ENCODE assay signal across 18 cellular contexts in genomic region chr9:127712371-127712770, GRCh38. TPM values are rescaled to one million over a fixed set of nuclear protein-coding genes. Genes with fewer than 3 reads are reported as not detected.
DNase-seq lines count a peak whose midpoint lies in the region; ATAC-seq, FAIRE-seq and TF ChIP-seq lines count a peak whose summit lies in the region.
"Had no signal": no experiment of that assay in that cellular context is flagged by ENCODE, and none has a peak within 500 bp of the region (broad histone marks: within the 10 kb centered on the region; RNA-seq: fewer than 3 reads in every experiment).

No MANE protein-coding gene starts in this region.

- H3K79me1 ChIP-seq in mesenchymal stem cell (replicated peaks; ENCODE audit: low read length, poor library complexity, severe bottlenecking) = peaks cover 20% of the 10 kb centered on the region

- H3K4me1 ChIP-seq in A549 (peaks cover 10% of the 10 kb centered on the region; the same call in 1 of the 3 replicates), mesenchymal stem cell (ENCODE audit: control insufficient read depth, insufficient read depth, low read depth, low read length) (peaks cover 46% of the 10 kb centered on the region)

- peaks cover 5% of the 10 kb centered on the region for H3K36me3 Mint-ChIP-seq in CD4-positive, alpha-beta T cell (ENCODE audit: low read depth)
- no peaks in the 10 kb centered on the region for H3K36me3 Mint-ChIP-seq in WTC11

- H3K9ac ChIP-seq in mesenchymal stem cell (ENCODE audit: low read length) = no peak overlapping the region
- H3K9ac ChIP-seq: KMS-11 had no signal

- intact Hi-C loops in CD4-positive, alpha-beta T cell (cut with DNase I, micrococcal nuclease) = loop anchor here in 1 of 2 experiments (10.0 kb wide), 1 partner anchor 98 kb away; the partner anchor contains the start of gene STXBP1

- no peak for FAIRE-seq in A549 (lab: Jason Lieb, UNC)

- H2BK120ac ChIP-seq in mesenchymal stem cell (ENCODE audit: low read depth, low read length) = no peak overlapping the region

- no peak overlapping the region for H2AFZ ChIP-seq in mesenchymal stem cell (ENCODE audit: low read depth, low read length)

- H3K36me3 ChIP-seq in mesenchymal stem cell (ENCODE audit: control insufficient read depth in 1 of 2, insufficient read depth in 2 of 2, low read depth in 1 of 2, low read length in 2 of 2) = peaks cover 0 to 18% of the 10 kb centered on the region in 2 experiments

- H3K4me3 Mint-ChIP-seq in CD4-positive, alpha-beta T cell = peak overlapping the region; percentile 60
- no peak overlapping the region for H3K4me3 Mint-ChIP-seq in WTC11

- no peak overlapping the region for H3K23ac ChIP-seq in mesenchymal stem cell (ENCODE audit: low read length in 2 of 2)

- H3K4me3 ChIP-seq in A549 (no peak overlapping the region), mesenchymal stem cell (ENCODE audit: insufficient read depth in 1 of 2, low read depth in 1 of 2, low read length in 2 of 2) (no peak overlapping the region)
- H3K4me3 ChIP-seq: MG63, SJSA1 had no signal

- H3K27me3 ChIP-seq in CD4-positive, alpha-beta T cell (ENCODE audit: control insufficient read depth, insufficient read depth, low read length) = no peaks in the 10 kb centered on the region
- H3K27me3 ChIP-seq in mesenchymal stem cell (ENCODE audit: control insufficient read depth in 1 of 2, insufficient read depth in 1 of 2, low read length in 2 of 2) = no peaks in the 10 kb centered on the region
- H3K27me3 ChIP-seq: MG63, SJSA1 had no signal

- H3K18ac ChIP-seq in mesenchymal stem cell (ENCODE audit: low read depth in 1 of 2, low read length in 2 of 2) = no peak overlapping the region

- TF ChIP-seq RAD21 in A549 (conservative IDR thresholded peaks at IDR 0.05 in 1 of 2, IDR thresholded peaks at IDR 0.05 in 1 of 2) = no peak

- H3K14ac ChIP-seq in mesenchymal stem cell (ENCODE audit: low read length in 2 of 2) = no peak overlapping the region

- H2BK12ac ChIP-seq in mesenchymal stem cell (ENCODE audit: low read length in 2 of 2) = no peak overlapping the region

- ATAC-seq in A549 = no peak
- no peak for ATAC-seq in CD4-positive, alpha-beta T cell (ENCODE audit: poor library complexity)
- ATAC-seq in WTC11 = no peak
- ATAC-seq in GM21381 (IDR thresholded peaks at IDR 0.05; ENCODE audit: unreplicated experiment) = no peak
- ATAC-seq: PC-3 had no signal

- H3K4me1 Mint-ChIP-seq in CD4-positive, alpha-beta T cell (ENCODE audit: low read depth) = peaks cover 26% of the 10 kb centered on the region
- peaks cover 22% of the 10 kb centered on the region for H3K4me1 Mint-ChIP-seq in WTC11

- no peak overlapping the region for H3K27ac Mint-ChIP-seq in CD4-positive, alpha-beta T cell
- no peak overlapping the region; the same call in 1 of the 2 replicates for H3K27ac Mint-ChIP-seq in WTC11

- no peak overlapping the region for H3K4me2 ChIP-seq in A549
- H3K4me2 ChIP-seq in mesenchymal stem cell (ENCODE audit: low read length, poor library complexity, severe bottlenecking) = no peak overlapping the region
- H3K4me2 ChIP-seq: KMS-11 had no signal

- POLR2A ChIA-PET in A549 (lab: Yijun Ruan, JAX) (no interaction called here), WTC11 (lab: Charles Lee) (no interaction called here)
- POLR2A ChIA-PET in CD4-positive, alpha-beta T cell (lab: Charles Lee) = no interaction called here

- DNase-seq in A549 (ENCODE audit: low read depth in 1 of 2, low spot score in 1 of 2) (no peak), WTC11 (ENCODE audit: low spot score) (no peak), mesenchymal stem cell (no peak), AG08395 (ENCODE audit: low spot score) (no peak), NCI-H2227 treated with DMSO at 0.1 percent for 48 hours (lab: John Stamatoyannopoulos, UW) (no peak), midbrain (lab: John Stamatoyannopoulos, UW) (no peak)
- no peak for DNase-seq in CD4-positive, alpha-beta T cell
- DNase-seq: CD4-positive, alpha-beta memory T cell; DMS79 treated with DMSO at 0.1 percent for 48 hours; GOT3; MG63; NCI-H82; PC-3 had no signal

- no peak overlapping the region for H2BK15ac ChIP-seq in mesenchymal stem cell (ENCODE audit: low read depth, poor library complexity, severe bottlenecking)

- H3K9me3 Mint-ChIP-seq in CD4-positive, alpha-beta T cell = no peaks in the 10 kb centered on the region
- peaks cover 3% of the 10 kb centered on the region for H3K9me3 Mint-ChIP-seq in WTC11
- H3K9me3 Mint-ChIP-seq: CD4-positive, alpha-beta memory T cell had no signal

- TF ChIP-seq CTCF in A549 (IDR thresholded peaks at IDR 0.05) (no peak), WTC11 (IDR thresholded peaks at IDR 0.05) (no peak)
- no peak for TF ChIP-seq CTCF in CD4-positive, alpha-beta T cell (IDR thresholded peaks at IDR 0.05)

- H3K4ac ChIP-seq in mesenchymal stem cell (ENCODE audit: low read depth in 1 of 2, low read length in 2 of 2) = no peak overlapping the region

- TF ChIP-seq EP300 in A549 (IDR thresholded peaks at IDR 0.05) = no peak

- no peak overlapping the region for H2AK5ac ChIP-seq in mesenchymal stem cell (ENCODE audit: low read length, severe bottlenecking)

- H3K27ac ChIP-seq in A549 = no peak overlapping the region
- H3K27ac ChIP-seq in CD4-positive, alpha-beta T cell (ENCODE audit: low read depth, low read length) = no peak overlapping the region
- H3K27ac ChIP-seq in mesenchymal stem cell (ENCODE audit: low read length, poor library complexity, severe bottlenecking) = peak overlapping the region; percentile 8
- H3K27ac ChIP-seq: KMS-11, SJSA1 had no signal

- CTCF ChIA-PET in A549 (lab: Yijun Ruan, JAX) (interaction anchor here (0.5 to 4.2 kb wide), 5 partner anchors 8 to 84 kb away, joined by 3 to 26 read pairs (median 3); partner anchors contain the start of genes CDK9 and TOR2A), WTC11 (lab: Charles Lee) (interaction anchor here (0.9 to 2.2 kb wide), 8 partner anchors 13 to 316 kb away, joined by 3 to 24 read pairs (median 4); partner anchors contain the start of genes SLC2A8 and TOR2A)
- CTCF ChIA-PET in CD4-positive, alpha-beta T cell (lab: Charles Lee) = interaction anchor here (1.3 kb wide), 1 partner anchor 22 kb away, joined by 5 read pairs; the partner anchor contains the start of gene TOR2A

- TF ChIP-seq POLR2A in A549 (IDR thresholded peaks at IDR 0.05; ENCODE audit: low read length) = no peak

- H2BK5ac ChIP-seq in mesenchymal stem cell (ENCODE audit: low read depth, low read length, poor library complexity, severe bottlenecking) = no peak overlapping the region

- no peaks in the 10 kb centered on the region for H3K27me3 Mint-ChIP-seq in CD4-positive, alpha-beta T cell
- no peaks in the 10 kb centered on the region for H3K27me3 Mint-ChIP-seq in WTC11 (ENCODE audit: low read depth)
- H3K27me3 Mint-ChIP-seq: CD4-positive, alpha-beta memory T cell had no signal

- H3K9me3 ChIP-seq in A549 (no peaks in the 10 kb centered on the region), mesenchymal stem cell (ENCODE audit: control insufficient read depth, low read length) (no peaks in the 10 kb centered on the region)
- no peaks in the 10 kb centered on the region for H3K9me3 ChIP-seq in CD4-positive, alpha-beta T cell (ENCODE audit: control insufficient read depth, low read length)
- H3K9me3 ChIP-seq: MG63, SJSA1 had no signal

- peak overlapping the region; percentile 43 for H4K91ac ChIP-seq in mesenchymal stem cell (ENCODE audit: low read length)

- 84% methylated on average over 11 of the region's 11 CpGs for WGBS in A549 (ENCODE audit: missing lambda C conversion rate)
- WGBS in mesenchymal stem cell = 88% methylated on average over 11 of the region's 11 CpGs

- peak overlapping the region; percentile 1 for H4K8ac ChIP-seq in mesenchymal stem cell (ENCODE audit: low read length)

TF ChIP-seq in A549, 52 proteins besides CTCF, POLR2A, EP300 and RAD21 (continues in another document):
- no peak for TF ChIP-seq TFCP2L1 (CRISPR knock-in tag; IDR thresholded peaks at IDR 0.05)

RNA-seq across cellular contexts. Expression of gene PTRH1, which starts 3.1 kb away (rescaled TPM):
- 3.5 and 5.1 TPM in 2 replicates for polyA plus RNA-seq in A549 (2011; rRNA removed)
- polyA plus RNA-seq in A549 (2012; cell fraction: cytosol; rRNA removed) = 23.9 and 26.6 TPM in 2 replicates
- polyA plus RNA-seq in A549 (2012; cell fraction: nucleus; rRNA removed) = 27.1 and 29.2 TPM in 2 replicates
- polyA plus RNA-seq in A549 (2017; fragmentation: RNase III; extraction: RNeasy Plus Mini Kit Qiagen cat#74134 plus additional on column Dnase treatment) = 9.9 to 12.6 TPM (median 11.4 TPM) in 3 replicates
- 1.3 and 2.0 TPM in 2 replicates for polyA minus RNA-seq in A549 (2011; rRNA and poly(A)+ RNA removed)
- 1 to 10 TPM; 4.5 to 5.9 TPM for total RNA-seq in CD4-positive, alpha-beta T cell
- total RNA-seq in WTC11 (2021) = 13.1 to 16.9 TPM (median 13.9 TPM) in 3 replicates
- polyA plus RNA-seq in mesenchymal stem cell (2013, experiment 1 of 2) = 12.3 TPM
- polyA plus RNA-seq in mesenchymal stem cell (2013, experiment 2 of 2) = 12.2 TPM

RNA-seq across cellular contexts. Expression of gene TTC16, which starts 3.5 kb away (rescaled TPM):
- 0.03 TPM in 1 of 2 replicates, not detected in the other for polyA plus RNA-seq in A549 (2011; rRNA removed)
- polyA plus RNA-seq in A549 (2012; cell fraction: cytosol; rRNA removed) = 0.01 and 0.04 TPM in 2 replicates
- 0.04 and 0.07 TPM in 2 replicates for polyA plus RNA-seq in A549 (2012; cell fraction: nucleus; rRNA removed)
- not detected in 3 replicates for polyA plus RNA-seq in A549 (2017; fragmentation: RNase III; extraction: RNeasy Plus Mini Kit Qiagen cat#74134 plus additional on column Dnase treatment)
- polyA minus RNA-seq in A549 (2011; rRNA and poly(A)+ RNA removed) = 0.25 TPM in 1 of 2 replicates, not detected in the other
- total RNA-seq in CD4-positive, alpha-beta T cell = 1 to 10 TPM; 1.6 to 2.1 TPM
- total RNA-seq in WTC11 (2021) = not detected in 3 replicates
- not detected for polyA plus RNA-seq in mesenchymal stem cell (2013, experiment 1 of 2)
- polyA plus RNA-seq in mesenchymal stem cell (2013, experiment 2 of 2) = not detected
- total RNA-seq: A673, G401, SJSA1 had no signal

RNA-seq across cellular contexts. Expression of gene CFAP157, which starts 5.6 kb away (rescaled TPM):
- polyA plus RNA-seq in A549 (2011; rRNA removed) (0.04 TPM in 1 of 2 replicates, not detected in the other), A549 (2017; fragmentation: RNase III; extraction: RNeasy Plus Mini Kit Qiagen cat#74134 plus additional on column Dnase treatment) (0.04 TPM in 1 of 3 replicates, not detected in the others)
- polyA plus RNA-seq in A549 (2012; cell fraction: cytosol; rRNA removed) = 0.01 TPM in 1 of 2 replicates, not detected in the other
- 0.11 and 0.22 TPM in 2 replicates for polyA plus RNA-seq in A549 (2012; cell fraction: nucleus; rRNA removed)
- polyA minus RNA-seq in A549 (2011; rRNA and poly(A)+ RNA removed) = not detected in 2 replicates
- under 1 TPM in 1 of 2 experiments, not detected in 1; 0.11 TPM for total RNA-seq in CD4-positive, alpha-beta T cell
- total RNA-seq in WTC11 (2021) = 0.07 to 0.22 TPM in 2 of 3 replicates, not detected in the other
- polyA plus RNA-seq in mesenchymal stem cell (2013, experiment 1 of 2) = not detected
- 0.03 TPM for polyA plus RNA-seq in mesenchymal stem cell (2013, experiment 2 of 2)
- total RNA-seq: A673, G401, PC-3 had no signal

RNA-seq across cellular contexts. Expression of gene TOR2A, which starts 22.7 kb away (rescaled TPM):
- polyA plus RNA-seq in A549 (2011; rRNA removed) (4.9 and 5.5 TPM in 2 replicates), A549 (2017; fragmentation: RNase III; extraction: RNeasy Plus Mini Kit Qiagen cat#74134 plus additional on column Dnase treatment) (9.4 to 9.6 TPM (median 9.5 TPM) in 3 replicates)
- 15.0 and 22.1 TPM in 2 replicates for polyA plus RNA-seq in A549 (2012; cell fraction: cytosol; rRNA removed)
- 19.8 and 27.2 TPM in 2 replicates for polyA plus RNA-seq in A549 (2012; cell fraction: nucleus; rRNA removed)
- polyA minus RNA-seq in A549 (2011; rRNA and poly(A)+ RNA removed) = 4.1 and 5.1 TPM in 2 replicates
- 1 to 10 TPM; 7.6 to 8.2 TPM for total RNA-seq in CD4-positive, alpha-beta T cell
- total RNA-seq in WTC11 (2021) = 14.4 to 19.4 TPM (median 16.6 TPM) in 3 replicates
- 16.9 TPM for polyA plus RNA-seq in mesenchymal stem cell (2013, experiment 1 of 2)
- polyA plus RNA-seq in mesenchymal stem cell (2013, experiment 2 of 2) = 16.5 TPM
